In genomic region chr3:46123646-46124045, GRCh38 we compare ENCODE assay signal across 17 cellular contexts.
"Had no signal": no experiment of that assay in that cellular context is flagged by ENCODE, and none has a peak within 500 bp of the region (broad histone marks: within the 10 kb centered on the region; RNA-seq: fewer than 3 reads in every experiment).

No MANE protein-coding gene starts in this region.

- DNase-seq: activated B cell treated with CpG ODN at 0.5 μM for 24 hours; activated CD8-positive, alpha-beta memory T cell treated with anti-CD3 and anti-CD28 coated beads, Interleukin-2, amount 10 ng/mL, durations not matched to agents 7 days and 5 days; activated CD8-positive, alpha-beta T cell treated with anti-CD3 and anti-CD28 coated beads, Interleukin-2, amount 10 ng/mL, durations not matched to agents 7 days and 5 days; activated naive CD8-positive, alpha-beta T cell treated with anti-CD3 and anti-CD28 coated beads, Interleukin-2, amount 50 U/mL, for 24 hours; activated T-cell treated with anti-CD3 and anti-CD28 coated beads, Interleukin-2, amount 50 U/mL, for 48 hours; endodermal cell; foreskin melanocyte; left colon; mucosa of descending colon; stimulated activated naive CD4-positive, alpha-beta T cell treated with Interleukin-2 at 50 U/mL for 16 hours; T-helper 2 cell; uterus had no signal

- H3K27me3 ChIP-seq: breast epithelium, uterus had no signal

- H3K27ac ChIP-seq: thoracic aorta, uterus had no signal

- ATAC-seq: activated CD8-positive, alpha-beta memory T cell treated with anti-CD3 and anti-CD28 coated beads, Interleukin-2, amount 10 ng/mL, durations not matched to agents 7 days and 5 days; activated CD8-positive, alpha-beta T cell treated with anti-CD3 and anti-CD28 coated beads, Interleukin-2, amount 10 ng/mL, durations not matched to agents 7 days and 5 days; activated naive CD8-positive, alpha-beta T cell treated with anti-CD3 and anti-CD28 coated beads, Interleukin-2, amount 50 U/mL, for 24 hours; esophagus mucosa; left colon; mucosa of descending colon; SK-N-SH treated with all-trans-retinoic acid at 6 μM for 48 hours had no signal

- H3K4me1 ChIP-seq: uterus had no signal

- H3K9me3 ChIP-seq: breast epithelium, mucosa of descending colon, thoracic aorta, uterus had no signal

- H3K36me3 ChIP-seq: breast epithelium, thoracic aorta, uterus had no signal

- H3K4me3 ChIP-seq: breast epithelium, lung, mucosa of descending colon, thoracic aorta, uterus had no signal
